In genomic region chr12:56488041-56488955, GRCh38 we compare ENCODE assay signal across 8 cellular contexts. TPM values are rescaled to one million over a fixed set of nuclear protein-coding genes. Genes with fewer than 3 reads are reported as not detected.
DNase-seq lines count a peak whose midpoint lies in the region; ATAC-seq and TF ChIP-seq lines count a peak whose summit lies in the region.

GLS2 (minus strand) TSS chr12:56488161; CDS start chr12:56488118, 43 bp downstream.

- H3K9ac ChIP-seq in smooth muscle cell (ENCODE audit: low read depth): no peak within 1 kb of the TSS

- no peak for TF ChIP-seq CTCF in smooth muscle cell (IDR thresholded peaks at IDR 0.05; ENCODE audit: borderline replicate concordance, insufficient read depth, poor library complexity, severe bottlenecking)

- in situ Hi-C loops in KBM-7 (cut with MboI; ENCODE audit: low pct_unique_long_range_greater_than_20kb, low sequenced_read_pairs): no loop called here

- no peaks in the 10 kb centered on the region for H3K9me3 ChIP-seq in smooth muscle cell (replicated peaks; ENCODE audit: low read depth)

- H2AFZ ChIP-seq in smooth muscle cell (ENCODE audit: low read depth): peak within 1 kb of the TSS; percentile 7

- no peaks in the 10 kb centered on the region for H3K36me3 ChIP-seq in smooth muscle cell (ENCODE audit: low read depth)

- H3K27me3 ChIP-seq in smooth muscle cell (ENCODE audit: low read depth): peaks cover 65% of the 10 kb centered on the region

- peaks cover 3% of the 10 kb centered on the region for H3K36me3 Mint-ChIP-seq in central memory CD8-positive, alpha-beta T cell (ENCODE audit: insufficient read depth)

- H3K4me1 Mint-ChIP-seq in central memory CD8-positive, alpha-beta T cell: peaks cover 15% of the 10 kb centered on the region

- peak; percentile 86 for ATAC-seq in HG02588 (IDR thresholded peaks at IDR 0.05; ENCODE audit: unreplicated experiment)
- ATAC-seq in central memory CD8-positive, alpha-beta T cell (replicated peaks; ENCODE audit: extremely low read depth, poor library complexity, severe bottlenecking): peak; percentile 99

- H3K4me2 ChIP-seq in smooth muscle cell: peak within 1 kb of the TSS; percentile 82

- DNase-seq in GM04504 (ENCODE audit: low read depth): peak; percentile 51
- DNase-seq in NCI-H1417 (lab: John Stamatoyannopoulos, UW): peak; percentile 93 to 98 (median 97)
- DNase-seq in activated CD4-positive, CD25-positive, alpha-beta regulatory T cell treated with anti-CD3 and anti-CD28 coated beads, Interleukin-2, amount 50 U/mL, for 16 hours (ENCODE audit: low read depth, low spot score): peak; percentile 46
- DNase-seq in central memory CD8-positive, alpha-beta T cell (ENCODE audit: low spot score in 2 of 2): peak; percentile 45 to 59
- DNase-seq in iris pigment epithelial cell (ENCODE audit: low read depth): peak; percentile 75
- DNase-seq in smooth muscle cell (lab: John Stamatoyannopoulos, UW; ENCODE audit: unreplicated experiment): no peak
- DNase-seq in KBM-7: no peak

- WGBS in smooth muscle cell (ENCODE audit: low lambda C conversion rate): 32% methylated on average over 56 of the region's 59 CpGs

- no peaks in the 10 kb centered on the region for H3K79me2 ChIP-seq in smooth muscle cell (ENCODE audit: low read depth)

- no peaks in the 10 kb centered on the region for H3K4me1 ChIP-seq in smooth muscle cell (ENCODE audit: low read depth)

- H3K4me3 ChIP-seq in smooth muscle cell: peak within 1 kb of the TSS; percentile 52

- H3K27ac ChIP-seq in smooth muscle cell (ENCODE audit: low read depth): no peak within 1 kb of the TSS

- no peaks in the 10 kb centered on the region for H4K20me1 ChIP-seq in smooth muscle cell (ENCODE audit: low read depth)

- H3F3A ChIP-seq in smooth muscle cell (ENCODE audit: low read depth): no peaks in the 10 kb centered on the region

- H3K27ac Mint-ChIP-seq in central memory CD8-positive, alpha-beta T cell (ENCODE audit: low read depth): peak within 1 kb of the TSS; percentile 50

- peak within 1 kb of the TSS; percentile 85 for H3K4me3 Mint-ChIP-seq in central memory CD8-positive, alpha-beta T cell

- peaks cover 23% of the 10 kb centered on the region for H3K27me3 Mint-ChIP-seq in central memory CD8-positive, alpha-beta T cell

- no peaks in the 10 kb centered on the region for H3K9me3 Mint-ChIP-seq in central memory CD8-positive, alpha-beta T cell

RNA-seq across cellular contexts. Expression of gene GLS2, which starts in this region (rescaled TPM):
- total RNA-seq in smooth muscle cell: 0.09 and 0.76 TPM in 2 replicates
- 0.37 and 1.8 TPM in 2 replicates for polyA plus RNA-seq in smooth muscle cell

Comparison
In these comparisons a context has a peak if more than half of its experiments do, and no peak if none do; other contexts are left out.
1. DNase-seq: peak in GM04504 (single experiment), NCI-H1417 (3 of 3), activated CD4-positive, CD25-positive, alpha-beta regulatory T cell treated with anti-CD3 and anti-CD28 coated beads, Interleukin-2, amount 50 U/mL, for 16 hours (single experiment), central memory CD8-positive, alpha-beta T cell (2 of 2) and iris pigment epithelial cell (single experiment); none in smooth muscle cell (single experiment) and KBM-7 (single experiment).